Comparison of ENCODE assay signal across 8 cellular contexts in the genomic region with DNA sequence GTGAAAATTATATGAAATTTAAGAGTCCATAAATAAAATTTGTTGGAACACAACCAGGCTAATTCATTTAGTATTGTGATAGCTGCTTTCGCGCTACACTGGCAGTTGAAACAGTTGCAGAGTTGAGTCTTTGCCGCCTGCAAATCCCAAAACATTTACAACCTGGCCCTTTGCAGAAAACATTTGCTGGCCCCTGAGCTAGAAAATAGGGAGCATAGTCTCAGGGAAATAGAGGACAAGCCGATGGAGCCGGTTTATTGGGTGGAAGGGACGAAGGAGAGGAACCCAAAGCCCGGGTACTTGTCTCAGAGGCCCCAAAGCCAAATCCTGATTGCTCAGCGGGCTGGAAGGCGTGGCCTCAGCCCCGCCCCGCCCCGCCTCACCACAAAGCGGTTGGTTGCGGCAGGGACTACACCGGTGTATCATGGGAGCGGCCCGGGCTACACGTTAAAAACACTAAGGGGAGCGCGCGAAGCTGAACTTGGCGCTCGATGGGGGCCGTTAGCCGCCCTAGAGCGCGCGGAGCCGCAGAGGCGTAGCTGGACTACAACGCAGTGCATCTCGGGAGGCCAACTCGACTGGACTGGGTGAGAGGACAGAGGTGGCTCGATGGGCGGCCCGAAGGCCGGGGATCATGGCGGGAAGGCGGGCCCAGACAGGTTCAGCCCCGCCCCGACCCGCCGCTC. TPM values are rescaled to one million over a fixed set of nuclear protein-coding genes. Genes with fewer than 3 reads are reported as not detected.
DNase-seq lines count a peak whose midpoint lies in the region; ATAC-seq, FAIRE-seq and TF ChIP-seq lines count a peak whose summit lies in the region.

No MANE protein-coding gene starts in this region.

- peak; percentile 13 to 62; a peak in 3 of 4 replicates for TF ChIP-seq POLR2A in HepG2 (IDR thresholded peaks at IDR 0.05; ENCODE audit: insufficient read depth in 1 of 2, low read depth in 2 of 2, low read length in 2 of 2)

- CTCF ChIA-PET in HepG2 (lab: Yijun Ruan, JAX; ENCODE audit: low intra/inter-chr PET ratio, low total read pairs): no interaction called here

- intact Hi-C loops in HepG2 (cut with micrococcal nuclease; ENCODE audit: unreplicated experiment): loop anchor here (1.0 kb wide), 1 partner anchor 13 kb away; a partner anchor contains a TSS

- POLR2A ChIA-PET in HepG2 (lab: Yijun Ruan, JAX): interaction anchor here (0.6 to 3.8 kb wide), 22 partner anchors 9 to 225 kb away, joined by 3 to 39 read pairs (median 5); a partner anchor contains a TSS

- TF ChIP-seq EP300 in HepG2 (IDR thresholded peaks at IDR 0.05; ENCODE audit: low read depth in 2 of 2, low read length in 2 of 2) (no peak), HepG2 (CRISPR knock-in tag; IDR thresholded peaks at IDR 0.05; ENCODE audit: borderline replicate concordance) (no peak)

- H3K27me3 ChIP-seq in HepG2 (ENCODE audit: control insufficient read depth in 1 of 2, insufficient read depth in 2 of 2, low read length in 2 of 2): no peaks in the 10 kb centered on the region

- peak overlapping the region; percentile 66 for H2AFZ ChIP-seq in HepG2 (ENCODE audit: low read length)

- in situ Hi-C loops in HepG2 (cut with HindIII; ENCODE audit: extremely low pct_ligation_motif_present, low pct_unique_long_range_greater_than_20kb): no loop called here

- peaks cover 24% of the 10 kb centered on the region for H3K4me1 ChIP-seq in HepG2 (ENCODE audit: insufficient read depth, low read length)

- BruUV-seq in HepG2 (replicated peaks; lab: Mats Ljungman, UMichigan): no TSS peak

- peaks cover 19 to 41% of the 10 kb centered on the region in 2 experiments; a peak in 4 of 5 replicates for H3K36me3 ChIP-seq in HepG2 (replicated peaks in 1 of 2; ENCODE audit: control insufficient read depth in 1 of 2, insufficient read depth in 2 of 2, low read length in 2 of 2)

- no peaks in the 10 kb centered on the region for H3K9me3 ChIP-seq in HepG2 (ENCODE audit: low read length)

- peak overlapping the region; percentile 76 to 89 (median 81) for H3K4me3 ChIP-seq in HepG2 (replicated peaks in 1 of 3; ENCODE audit: insufficient read depth in 1 of 3, low read depth in 2 of 3, low read length in 3 of 3)

- H4K20me1 ChIP-seq in HepG2 (ENCODE audit: insufficient read depth, low read length): no peaks in the 10 kb centered on the region

- FAIRE-seq in HepG2 (lab: Jason Lieb, UNC): peak; percentile 87

- peak; percentile 84 for ATAC-seq in GM19372 (IDR thresholded peaks at IDR 0.05; ENCODE audit: low read depth, unreplicated experiment)
- peak; percentile 87 for ATAC-seq in HG03521 (IDR thresholded peaks at IDR 0.05; ENCODE audit: unreplicated experiment)
- peak; percentile 94 for ATAC-seq in HepG2

- TF ChIP-seq CTCF in C4-2B (conservative IDR thresholded peaks at IDR 0.05) (no peak), HepG2 (CRISPR knock-in tag; IDR thresholded peaks at IDR 0.05) (no peak)

- TF ChIP-seq RAD21 in HepG2 (CRISPR knock-in tag; IDR thresholded peaks at IDR 0.05): no peak

- peak overlapping the region; percentile 78 for H3K9ac ChIP-seq in HepG2 (ENCODE audit: insufficient read depth, low read depth, low read length)

- WGBS in HepG2 (ENCODE audit: low lambda C conversion rate): 13% methylated on average over 19 of the region's 43 CpGs

- peaks cover 10% of the 10 kb centered on the region for H3K79me2 ChIP-seq in HepG2 (ENCODE audit: insufficient read depth, low read length)

- DNase-seq in NCI-H69 (lab: John Stamatoyannopoulos, UW): peak; percentile 99
- peak; percentile 79 for DNase-seq in activated CD4-positive, alpha-beta T cell treated with anti-CD3 and anti-CD28 coated beads, Interleukin-2, amount 50 U/mL, for 1 hour
- DNase-seq in dermis blood vessel endothelial cell: peak; percentile 90
- peak; percentile 95 for DNase-seq in HepG2 (ENCODE audit: low spot score)
- DNase-seq in stimulated activated CD4-positive, alpha-beta T cell treated with anti-CD3 and anti-CD28 coated beads, Interleukin-2, amount 100 ng/mL, for 48 hours: peak; percentile 79 to 82

- peak overlapping the region; percentile 83 for H3K4me2 ChIP-seq in HepG2 (ENCODE audit: low read depth, low read length)

- H3K27ac ChIP-seq in C4-2B (peak overlapping the region; percentile 92), HepG2 (ENCODE audit: extremely low read length, insufficient read depth, low read length) (peak overlapping the region; percentile 87)

RNA-seq across cellular contexts. Expression of a gene that starts 0.3 kb away (rescaled TPM):
- total RNA-seq in dermis blood vessel endothelial cell (12.4 and 16.0 TPM in 2 replicates), HepG2 (2016; rRNA removed; fragmentation: Illumina TruSeq; extraction: Trizol) (33.2 and 36.3 TPM in 2 replicates)
- 17.6 and 24.5 TPM in 2 replicates for total RNA-seq in HepG2 (2016; cell fraction: cytosol; rRNA removed; fragmentation: Illumina TruSeq; extraction: Trizol; ENCODE audit: low read depth)
- 27.9 and 37.1 TPM in 2 replicates for total RNA-seq in HepG2 (2016; cell fraction: insoluble cytoplasmic fraction; rRNA removed; fragmentation: Illumina TruSeq; extraction: Trizol)
- total RNA-seq in HepG2 (2016; cell fraction: membrane; rRNA removed; fragmentation: Illumina TruSeq; extraction: Trizol): 28.3 and 36.0 TPM in 2 replicates
- total RNA-seq in HepG2 (2016; cell fraction: nucleus; rRNA removed; fragmentation: Illumina TruSeq; extraction: Trizol): 15.6 and 16.8 TPM in 2 replicates
- polyA plus RNA-seq in HepG2 (2011; rRNA removed): 7.4 and 8.9 TPM in 2 replicates
- polyA plus RNA-seq in HepG2 (2011; cell fraction: cytosol; rRNA removed): 10.6 and 22.0 TPM in 2 replicates
- 12.6 and 14.5 TPM in 2 replicates for polyA plus RNA-seq in HepG2 (2011; cell fraction: nucleus; rRNA removed)
- polyA plus RNA-seq in HepG2 (2012): 7.4 and 9.2 TPM in 2 replicates
- 17.6 and 24.3 TPM in 2 replicates for polyA plus RNA-seq in HepG2 (2016; cell fraction: cytosol; fragmentation: Illumina TruSeq; extraction: Trizol; ENCODE audit: low read depth)
- 34.5 and 41.1 TPM in 2 replicates for polyA plus RNA-seq in HepG2 (2016; cell fraction: insoluble cytoplasmic fraction; fragmentation: Illumina TruSeq; extraction: Trizol; ENCODE audit: low read depth)
- polyA plus RNA-seq in HepG2 (2016; cell fraction: membrane; fragmentation: Illumina TruSeq; extraction: Trizol; ENCODE audit: low read depth): 30.7 and 35.8 TPM in 2 replicates
- 28.3 and 35.8 TPM in 2 replicates for polyA plus RNA-seq in HepG2 (2016; cell fraction: nucleus; fragmentation: Illumina TruSeq; extraction: Trizol; ENCODE audit: insufficient read depth, low read depth)
- polyA minus RNA-seq in HepG2 (2011; rRNA and poly(A)+ RNA removed; ENCODE audit: low replicate concordance): 16.9 and 20.3 TPM in 2 replicates
- polyA minus RNA-seq in HepG2 (2011; cell fraction: cytosol; rRNA and poly(A)+ RNA removed): 9.3 and 12.0 TPM in 2 replicates
- 3.4 and 3.6 TPM in 2 replicates for polyA minus RNA-seq in HepG2 (2011; cell fraction: nucleus; rRNA and poly(A)+ RNA removed)

RNA-seq across cellular contexts. Expression of a gene that starts 13.4 kb away (rescaled TPM):
- total RNA-seq in dermis blood vessel endothelial cell: 13.1 and 16.5 TPM in 2 replicates
- total RNA-seq in HepG2 (2016; rRNA removed; fragmentation: Illumina TruSeq; extraction: Trizol): 20.7 and 22.6 TPM in 2 replicates
- 12.1 and 12.4 TPM in 2 replicates for total RNA-seq in HepG2 (2016; cell fraction: cytosol; rRNA removed; fragmentation: Illumina TruSeq; extraction: Trizol; ENCODE audit: low read depth)
- total RNA-seq in HepG2 (2016; cell fraction: insoluble cytoplasmic fraction; rRNA removed; fragmentation: Illumina TruSeq; extraction: Trizol): 18.5 and 24.1 TPM in 2 replicates
- total RNA-seq in HepG2 (2016; cell fraction: membrane; rRNA removed; fragmentation: Illumina TruSeq; extraction: Trizol): 27.2 and 28.7 TPM in 2 replicates
- 11.7 and 12.8 TPM in 2 replicates for total RNA-seq in HepG2 (2016; cell fraction: nucleus; rRNA removed; fragmentation: Illumina TruSeq; extraction: Trizol)
- 19.1 and 21.2 TPM in 2 replicates for polyA plus RNA-seq in HepG2 (2011; rRNA removed)
- 16.1 and 20.9 TPM in 2 replicates for polyA plus RNA-seq in HepG2 (2011; cell fraction: cytosol; rRNA removed)
- polyA plus RNA-seq in HepG2 (2011; cell fraction: nucleus; rRNA removed): 17.0 and 18.7 TPM in 2 replicates
- 5.5 and 18.8 TPM in 2 replicates for polyA plus RNA-seq in HepG2 (2012)
- 17.8 and 20.3 TPM in 2 replicates for polyA plus RNA-seq in HepG2 (2016; cell fraction: cytosol; fragmentation: Illumina TruSeq; extraction: Trizol; ENCODE audit: low read depth)
- polyA plus RNA-seq in HepG2 (2016; cell fraction: insoluble cytoplasmic fraction; fragmentation: Illumina TruSeq; extraction: Trizol; ENCODE audit: low read depth): 31.4 and 39.7 TPM in 2 replicates
- 29.3 and 33.3 TPM in 2 replicates for polyA plus RNA-seq in HepG2 (2016; cell fraction: membrane; fragmentation: Illumina TruSeq; extraction: Trizol; ENCODE audit: low read depth)
- polyA plus RNA-seq in HepG2 (2016; cell fraction: nucleus; fragmentation: Illumina TruSeq; extraction: Trizol; ENCODE audit: insufficient read depth, low read depth): 27.1 and 31.4 TPM in 2 replicates
- 13.9 and 15.8 TPM in 2 replicates for polyA minus RNA-seq in HepG2 (2011; rRNA and poly(A)+ RNA removed; ENCODE audit: low replicate concordance)
- 8.7 and 13.6 TPM in 2 replicates for polyA minus RNA-seq in HepG2 (2011; cell fraction: cytosol; rRNA and poly(A)+ RNA removed)
- polyA minus RNA-seq in HepG2 (2011; cell fraction: nucleus; rRNA and poly(A)+ RNA removed): 3.9 and 5.5 TPM in 2 replicates

RNA-seq across cellular contexts. Expression of a gene that starts 17.7 kb away (rescaled TPM):
- total RNA-seq in dermis blood vessel endothelial cell (11.0 and 20.3 TPM in 2 replicates), HepG2 (2016; rRNA removed; fragmentation: Illumina TruSeq; extraction: Trizol) (3.4 and 9.3 TPM in 2 replicates)
- 1.5 and 2.2 TPM in 2 replicates for total RNA-seq in HepG2 (2016; cell fraction: cytosol; rRNA removed; fragmentation: Illumina TruSeq; extraction: Trizol; ENCODE audit: low read depth)
- total RNA-seq in HepG2 (2016; cell fraction: insoluble cytoplasmic fraction; rRNA removed; fragmentation: Illumina TruSeq; extraction: Trizol): 3.2 and 9.6 TPM in 2 replicates
- total RNA-seq in HepG2 (2016; cell fraction: membrane; rRNA removed; fragmentation: Illumina TruSeq; extraction: Trizol): 1.3 and 2.0 TPM in 2 replicates
- total RNA-seq in HepG2 (2016; cell fraction: nucleus; rRNA removed; fragmentation: Illumina TruSeq; extraction: Trizol): 8.8 and 12.8 TPM in 2 replicates
- 33.9 and 67.5 TPM in 2 replicates for polyA plus RNA-seq in HepG2 (2011; rRNA removed)
- 24.8 and 27.3 TPM in 2 replicates for polyA plus RNA-seq in HepG2 (2011; cell fraction: cytosol; rRNA removed)
- 178 and 181 TPM in 2 replicates for polyA plus RNA-seq in HepG2 (2011; cell fraction: nucleus; rRNA removed)
- 30.3 and 30.5 TPM in 2 replicates for polyA plus RNA-seq in HepG2 (2012)
- 1.1 and 1.2 TPM in 2 replicates for polyA plus RNA-seq in HepG2 (2016; cell fraction: cytosol; fragmentation: Illumina TruSeq; extraction: Trizol; ENCODE audit: low read depth)
- polyA plus RNA-seq in HepG2 (2016; cell fraction: insoluble cytoplasmic fraction; fragmentation: Illumina TruSeq; extraction: Trizol; ENCODE audit: low read depth): 2.4 and 2.9 TPM in 2 replicates
- 2.0 and 2.1 TPM in 2 replicates for polyA plus RNA-seq in HepG2 (2016; cell fraction: membrane; fragmentation: Illumina TruSeq; extraction: Trizol; ENCODE audit: low read depth)
- 23.7 and 32.1 TPM in 2 replicates for polyA plus RNA-seq in HepG2 (2016; cell fraction: nucleus; fragmentation: Illumina TruSeq; extraction: Trizol; ENCODE audit: insufficient read depth, low read depth)
- polyA minus RNA-seq in HepG2 (2011; rRNA and poly(A)+ RNA removed; ENCODE audit: low replicate concordance): 0.09 and 15.4 TPM in 2 replicates
- 6.0 and 9.8 TPM in 2 replicates for polyA minus RNA-seq in HepG2 (2011; cell fraction: cytosol; rRNA and poly(A)+ RNA removed)
- polyA minus RNA-seq in HepG2 (2011; cell fraction: nucleus; rRNA and poly(A)+ RNA removed): 13.3 and 19.3 TPM in 2 replicates

RNA-seq across cellular contexts. Expression of a gene that starts 26.7 kb away (rescaled TPM):
- 144 and 145 TPM in 2 replicates for total RNA-seq in dermis blood vessel endothelial cell
- 84.4 and 93.9 TPM in 2 replicates for total RNA-seq in HepG2 (2016; rRNA removed; fragmentation: Illumina TruSeq; extraction: Trizol)
- 41.1 and 42.9 TPM in 2 replicates for total RNA-seq in HepG2 (2016; cell fraction: cytosol; rRNA removed; fragmentation: Illumina TruSeq; extraction: Trizol; ENCODE audit: low read depth)
- 84.6 and 107 TPM in 2 replicates for total RNA-seq in HepG2 (2016; cell fraction: insoluble cytoplasmic fraction; rRNA removed; fragmentation: Illumina TruSeq; extraction: Trizol)
- 42.2 and 46.1 TPM in 2 replicates for total RNA-seq in HepG2 (2016; cell fraction: membrane; rRNA removed; fragmentation: Illumina TruSeq; extraction: Trizol)
- 24.2 and 31.3 TPM in 2 replicates for total RNA-seq in HepG2 (2016; cell fraction: nucleus; rRNA removed; fragmentation: Illumina TruSeq; extraction: Trizol)
- polyA plus RNA-seq in HepG2 (2011; rRNA removed): 82.9 and 86.3 TPM in 2 replicates
- 95.6 and 112 TPM in 2 replicates for polyA plus RNA-seq in HepG2 (2011; cell fraction: cytosol; rRNA removed)
- polyA plus RNA-seq in HepG2 (2011; cell fraction: nucleus; rRNA removed): 37.9 and 39.8 TPM in 2 replicates
- polyA plus RNA-seq in HepG2 (2012): 58.0 and 65.9 TPM in 2 replicates
- polyA plus RNA-seq in HepG2 (2016; cell fraction: cytosol; fragmentation: Illumina TruSeq; extraction: Trizol; ENCODE audit: low read depth): 53.8 and 56.3 TPM in 2 replicates
- 117 and 123 TPM in 2 replicates for polyA plus RNA-seq in HepG2 (2016; cell fraction: insoluble cytoplasmic fraction; fragmentation: Illumina TruSeq; extraction: Trizol; ENCODE audit: low read depth)
- 40.2 and 43.5 TPM in 2 replicates for polyA plus RNA-seq in HepG2 (2016; cell fraction: membrane; fragmentation: Illumina TruSeq; extraction: Trizol; ENCODE audit: low read depth)
- polyA plus RNA-seq in HepG2 (2016; cell fraction: nucleus; fragmentation: Illumina TruSeq; extraction: Trizol; ENCODE audit: insufficient read depth, low read depth): 52.2 and 55.0 TPM in 2 replicates
- 36.6 and 96.3 TPM in 2 replicates for polyA minus RNA-seq in HepG2 (2011; rRNA and poly(A)+ RNA removed; ENCODE audit: low replicate concordance)
- polyA minus RNA-seq in HepG2 (2011; cell fraction: cytosol; rRNA and poly(A)+ RNA removed): 34.4 and 36.9 TPM in 2 replicates
- polyA minus RNA-seq in HepG2 (2011; cell fraction: nucleus; rRNA and poly(A)+ RNA removed): 8.1 and 12.2 TPM in 2 replicates

RNA-seq across cellular contexts. Expression of a gene that starts 43.2 kb away (rescaled TPM):
- 4.4 and 17.5 TPM in 2 replicates for total RNA-seq in dermis blood vessel endothelial cell
- total RNA-seq in HepG2 (2016; rRNA removed; fragmentation: Illumina TruSeq; extraction: Trizol): 50.6 and 63.1 TPM in 2 replicates
- 10.5 and 13.6 TPM in 2 replicates for total RNA-seq in HepG2 (2016; cell fraction: cytosol; rRNA removed; fragmentation: Illumina TruSeq; extraction: Trizol; ENCODE audit: low read depth)
- 51.6 and 54.0 TPM in 2 replicates for total RNA-seq in HepG2 (2016; cell fraction: insoluble cytoplasmic fraction; rRNA removed; fragmentation: Illumina TruSeq; extraction: Trizol)
- total RNA-seq in HepG2 (2016; cell fraction: membrane; rRNA removed; fragmentation: Illumina TruSeq; extraction: Trizol): 34.2 and 34.8 TPM in 2 replicates
- 28.5 and 29.9 TPM in 2 replicates for total RNA-seq in HepG2 (2016; cell fraction: nucleus; rRNA removed; fragmentation: Illumina TruSeq; extraction: Trizol)
- polyA plus RNA-seq in HepG2 (2011; rRNA removed): 9.8 and 13.5 TPM in 2 replicates
- 9.8 and 14.9 TPM in 2 replicates for polyA plus RNA-seq in HepG2 (2011; cell fraction: cytosol; rRNA removed)
- 13.0 and 18.3 TPM in 2 replicates for polyA plus RNA-seq in HepG2 (2011; cell fraction: nucleus; rRNA removed)
- polyA plus RNA-seq in HepG2 (2012): 9.0 and 19.7 TPM in 2 replicates
- 10.9 and 11.2 TPM in 2 replicates for polyA plus RNA-seq in HepG2 (2016; cell fraction: cytosol; fragmentation: Illumina TruSeq; extraction: Trizol; ENCODE audit: low read depth)
- 71.5 and 74.3 TPM in 2 replicates for polyA plus RNA-seq in HepG2 (2016; cell fraction: insoluble cytoplasmic fraction; fragmentation: Illumina TruSeq; extraction: Trizol; ENCODE audit: low read depth)
- polyA plus RNA-seq in HepG2 (2016; cell fraction: membrane; fragmentation: Illumina TruSeq; extraction: Trizol; ENCODE audit: low read depth): 26.4 and 29.7 TPM in 2 replicates
- polyA plus RNA-seq in HepG2 (2016; cell fraction: nucleus; fragmentation: Illumina TruSeq; extraction: Trizol; ENCODE audit: insufficient read depth, low read depth): 62.8 and 64.8 TPM in 2 replicates
- 21.2 and 61.0 TPM in 2 replicates for polyA minus RNA-seq in HepG2 (2011; rRNA and poly(A)+ RNA removed; ENCODE audit: low replicate concordance)
- 8.1 and 8.3 TPM in 2 replicates for polyA minus RNA-seq in HepG2 (2011; cell fraction: cytosol; rRNA and poly(A)+ RNA removed)
- polyA minus RNA-seq in HepG2 (2011; cell fraction: nucleus; rRNA and poly(A)+ RNA removed): 7.0 and 10.6 TPM in 2 replicates

Comparison
In these comparisons a context has a peak if more than half of its experiments do, and no peak if none do; other contexts are left out.
1. Peak in every context shown above with its lines: DNase-seq, ATAC-seq, H3K4me3 ChIP-seq and H3K27ac ChIP-seq.